Comparison of ENCODE assay signal across 2 cellular contexts in the genomic region with DNA sequence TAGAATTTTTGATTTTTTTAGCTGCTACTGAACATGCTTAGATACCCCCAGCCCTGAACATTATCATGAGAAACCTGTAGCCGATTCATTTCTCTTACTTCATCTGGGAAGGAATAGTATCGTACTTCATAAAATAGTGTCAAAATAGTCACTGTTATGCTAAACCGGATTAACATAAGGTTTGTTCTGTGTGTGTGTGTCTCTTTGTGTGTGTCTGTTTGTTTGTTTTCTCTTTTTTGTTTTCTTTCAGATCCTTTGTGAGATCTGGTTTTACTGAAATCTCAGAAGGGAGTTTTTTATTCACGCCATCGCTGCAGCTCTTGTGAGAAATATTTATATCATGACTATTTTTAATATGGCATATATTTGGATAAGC.
TF ChIP-seq lines count a peak whose summit lies in the region.

No MANE protein-coding gene starts in this region.

TF ChIP-seq in GM23338, 12 proteins besides CTCF, POLR2A, EP300 and RAD21 (continues in another document):
- TF ChIP-seq JUNB (IDR thresholded peaks at IDR 0.05; ENCODE audit: unreplicated experiment) = no peak
- TF ChIP-seq CREB1 (CRISPR knock-in tag; IDR thresholded peaks at IDR 0.05; ENCODE audit: low read depth) = no peak
- TF ChIP-seq ZNF114 (CRISPR knock-in tag; IDR thresholded peaks at IDR 0.05) = no peak
- no peak for TF ChIP-seq EZH2phosphoT487 (IDR thresholded peaks at IDR 0.05; ENCODE audit: unreplicated experiment)
- no peak for TF ChIP-seq POLR2AphosphoS5 (IDR thresholded peaks at IDR 0.05; ENCODE audit: low read depth)
- TF ChIP-seq STAT1 (IDR thresholded peaks at IDR 0.05; ENCODE audit: unreplicated experiment) = no peak
- no peak for TF ChIP-seq REST (IDR thresholded peaks at IDR 0.05; ENCODE audit: unreplicated experiment)
- TF ChIP-seq ZNF331 (CRISPR knock-in tag; IDR thresholded peaks at IDR 0.05; ENCODE audit: low read depth) = no peak
- TF ChIP-seq EZH2 (IDR thresholded peaks at IDR 0.05; ENCODE audit: low read depth, unreplicated experiment) = no peak
- TF ChIP-seq, protein P1, sequence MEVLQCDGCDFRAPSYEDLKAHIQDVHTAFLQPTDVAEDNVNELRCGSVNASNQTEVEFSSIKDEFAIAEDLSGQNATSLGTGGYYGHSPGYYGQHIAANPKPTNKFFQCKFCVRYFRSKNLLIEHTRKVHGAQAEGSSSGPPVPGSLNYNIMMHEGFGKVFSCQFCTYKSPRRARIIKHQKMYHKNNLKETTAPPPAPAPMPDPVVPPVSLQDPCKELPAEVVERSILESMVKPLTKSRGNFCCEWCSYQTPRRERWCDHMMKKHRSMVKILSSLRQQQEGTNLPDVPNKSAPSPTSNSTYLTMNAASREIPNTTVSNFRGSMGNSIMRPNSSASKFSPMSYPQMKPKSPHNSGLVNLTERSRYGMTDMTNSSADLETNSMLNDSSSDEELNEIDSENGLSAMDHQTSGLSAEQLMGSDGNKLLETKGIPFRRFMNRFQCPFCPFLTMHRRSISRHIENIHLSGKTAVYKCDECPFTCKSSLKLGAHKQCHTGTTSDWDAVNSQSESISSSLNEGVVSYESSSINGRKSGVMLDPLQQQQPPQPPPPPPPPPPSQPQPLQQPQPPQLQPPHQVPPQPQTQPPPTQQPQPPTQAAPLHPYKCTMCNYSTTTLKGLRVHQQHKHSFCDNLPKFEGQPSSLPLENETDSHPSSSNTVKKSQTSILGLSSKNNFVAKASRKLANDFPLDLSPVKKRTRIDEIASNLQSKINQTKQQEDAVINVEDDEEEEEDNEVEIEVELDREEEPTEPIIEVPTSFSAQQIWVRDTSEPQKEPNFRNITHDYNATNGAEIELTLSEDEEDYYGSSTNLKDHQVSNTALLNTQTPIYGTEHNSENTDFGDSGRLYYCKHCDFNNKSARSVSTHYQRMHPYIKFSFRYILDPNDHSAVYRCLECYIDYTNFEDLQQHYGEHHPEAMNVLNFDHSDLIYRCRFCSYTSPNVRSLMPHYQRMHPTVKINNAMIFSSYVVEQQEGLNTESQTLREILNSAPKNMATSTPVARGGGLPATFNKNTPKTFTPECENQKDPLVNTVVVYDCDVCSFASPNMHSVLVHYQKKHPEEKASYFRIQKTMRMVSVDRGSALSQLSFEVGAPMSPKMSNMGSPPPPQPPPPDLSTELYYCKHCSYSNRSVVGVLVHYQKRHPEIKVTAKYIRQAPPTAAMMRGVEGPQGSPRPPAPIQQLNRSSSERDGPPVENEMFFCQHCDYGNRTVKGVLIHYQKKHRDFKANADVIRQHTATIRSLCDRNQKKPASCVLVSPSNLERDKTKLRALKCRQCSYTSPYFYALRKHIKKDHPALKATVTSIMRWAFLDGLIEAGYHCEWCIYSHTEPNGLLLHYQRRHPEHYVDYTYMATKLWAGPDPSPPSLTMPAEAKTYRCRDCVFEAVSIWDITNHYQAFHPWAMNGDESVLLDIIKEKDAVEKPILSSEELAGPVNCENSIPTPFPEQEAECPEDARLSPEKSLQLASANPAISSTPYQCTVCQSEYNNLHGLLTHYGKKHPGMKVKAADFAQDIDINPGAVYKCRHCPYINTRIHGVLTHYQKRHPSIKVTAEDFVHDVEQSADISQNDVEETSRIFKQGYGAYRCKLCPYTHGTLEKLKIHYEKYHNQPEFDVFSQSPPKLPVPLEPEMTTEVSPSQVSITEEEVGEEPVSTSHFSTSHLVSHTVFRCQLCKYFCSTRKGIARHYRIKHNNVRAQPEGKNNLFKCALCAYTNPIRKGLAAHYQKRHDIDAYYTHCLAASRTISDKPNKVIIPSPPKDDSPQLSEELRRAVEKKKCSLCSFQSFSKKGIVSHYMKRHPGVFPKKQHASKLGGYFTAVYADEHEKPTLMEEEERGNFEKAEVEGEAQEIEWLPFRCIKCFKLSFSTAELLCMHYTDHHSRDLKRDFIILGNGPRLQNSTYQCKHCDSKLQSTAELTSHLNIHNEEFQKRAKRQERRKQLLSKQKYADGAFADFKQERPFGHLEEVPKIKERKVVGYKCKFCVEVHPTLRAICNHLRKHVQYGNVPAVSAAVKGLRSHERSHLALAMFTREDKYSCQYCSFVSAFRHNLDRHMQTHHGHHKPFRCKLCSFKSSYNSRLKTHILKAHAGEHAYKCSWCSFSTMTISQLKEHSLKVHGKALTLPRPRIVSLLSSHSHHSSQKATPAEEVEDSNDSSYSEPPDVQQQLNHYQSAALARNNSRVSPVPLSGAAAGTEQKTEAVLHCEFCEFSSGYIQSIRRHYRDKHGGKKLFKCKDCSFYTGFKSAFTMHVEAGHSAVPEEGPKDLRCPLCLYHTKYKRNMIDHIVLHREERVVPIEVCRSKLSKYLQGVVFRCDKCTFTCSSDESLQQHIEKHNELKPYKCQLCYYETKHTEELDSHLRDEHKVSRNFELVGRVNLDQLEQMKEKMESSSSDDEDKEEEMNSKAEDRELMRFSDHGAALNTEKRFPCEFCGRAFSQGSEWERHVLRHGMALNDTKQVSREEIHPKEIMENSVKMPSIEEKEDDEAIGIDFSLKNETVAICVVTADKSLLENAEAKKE (CRISPR knock-in tag; IDR thresholded peaks at IDR 0.05) = no peak
- no peak for TF ChIP-seq NANOG (IDR thresholded peaks at IDR 0.05; ENCODE audit: borderline replicate concordance)

TF ChIP-seq in GM12878, 131 proteins besides CTCF, POLR2A, EP300 and RAD21:
- no peak for TF ChIP-seq CEBPB (IDR thresholded peaks at IDR 0.05; ENCODE audit: borderline replicate concordance in 1 of 2, low read depth in 2 of 2, low read length in 2 of 2)
- TF ChIP-seq BMI1 (IDR thresholded peaks at IDR 0.05; ENCODE audit: borderline replicate concordance) = 0 out of 2 replicates have a peak, but pooled peaks have one; percentile 14
